In genomic region chr16:726438-727290, GRCh38 we compare ENCODE assay signal across 8 cellular contexts. TPM values are rescaled to one million over a fixed set of nuclear protein-coding genes. Genes with fewer than 3 reads are reported as not detected.
DNase-seq lines count a peak whose midpoint lies in the region; ATAC-seq lines count a peak whose summit lies in the region.

Gene CCDC78 (minus strand): TSS chr16:726443. CDS start chr16:726367, 76 bp downstream.
A gene with protein sequence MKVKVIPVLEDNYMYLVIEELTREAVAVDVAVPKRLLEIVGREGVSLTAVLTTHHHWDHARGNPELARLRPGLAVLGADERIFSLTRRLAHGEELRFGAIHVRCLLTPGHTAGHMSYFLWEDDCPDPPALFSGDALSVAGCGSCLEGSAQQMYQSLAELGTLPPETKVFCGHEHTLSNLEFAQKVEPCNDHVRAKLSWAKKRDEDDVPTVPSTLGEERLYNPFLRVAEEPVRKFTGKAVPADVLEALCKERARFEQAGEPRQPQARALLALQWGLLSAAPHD (plus strand): TSS chr16:727106. CDS start chr16:727510, 404 bp downstream.

- H3K4me1 ChIP-seq in skeletal muscle satellite cell (ENCODE audit: control insufficient read depth, insufficient read depth, low read length), result peaks cover 19% of the 10 kb centered on the region

- ATAC-seq in HG02678 (IDR thresholded peaks at IDR 0.05; ENCODE audit: unreplicated experiment) (peak; percentile 42), HG03095 (IDR thresholded peaks at IDR 0.05; ENCODE audit: unreplicated experiment) (no peak), HG02610 (IDR thresholded peaks at IDR 0.05; ENCODE audit: unreplicated experiment) (no peak)

- H3K4me2 ChIP-seq in skeletal muscle satellite cell (ENCODE audit: low read length), result peak within 1 kb of the TSS; percentile 93

- H3K9ac ChIP-seq in skeletal muscle satellite cell (ENCODE audit: low read depth, low read length), result peak within 1 kb of the TSS; percentile 67

- DNase-seq in CMK (ENCODE audit: low read depth) (peak; percentile 45), T follicular helper cell (ENCODE audit: low read depth) (peak; percentile 47), astrocyte of the hippocampus (ENCODE audit: low read depth, low spot score) (peak; percentile 70)

- H3K27me3 ChIP-seq in skeletal muscle satellite cell (ENCODE audit: control insufficient read depth, insufficient read depth, low read length), result no peaks in the 10 kb centered on the region

- peaks cover 5% of the 10 kb centered on the region for H3K36me3 ChIP-seq in skeletal muscle satellite cell (ENCODE audit: insufficient read depth, low read length)

- H3K4me3 ChIP-seq in iPS-18c (ENCODE audit: insufficient read depth, low read depth, low read length) (peak within 1 kb of the TSS; percentile 65), skeletal muscle satellite cell (ENCODE audit: low read length) (peak within 1 kb of the TSS; percentile 75)

- H3K9me3 ChIP-seq in iPS-18c (ENCODE audit: control insufficient read depth, insufficient read depth, low read length) (peaks cover 3% of the 10 kb centered on the region), skeletal muscle satellite cell (replicated peaks; ENCODE audit: low read length) (no peaks in the 10 kb centered on the region)

RNA-seq across cellular contexts. Expression of gene CCDC78, which starts in this region (rescaled TPM):
- total RNA-seq in skeletal muscle satellite cell (2012; rRNA removed), result 3.5 and 3.7 TPM in 2 replicates

RNA-seq across cellular contexts. Expression of the second gene that starts in this region (rescaled TPM):
- total RNA-seq in skeletal muscle satellite cell (2012; rRNA removed), result 19.4 and 30.7 TPM in 2 replicates
